Comparison of ENCODE assay signal across 8 cellular contexts in genomic region chr15:52288051-52288942, GRCh38. TPM values are rescaled to one million over a fixed set of nuclear protein-coding genes. Genes with fewer than 3 reads are reported as not detected.
DNase-seq lines count a peak whose midpoint lies in the region; ATAC-seq, FAIRE-seq and TF ChIP-seq lines count a peak whose summit lies in the region.

No MANE protein-coding gene starts in this region.

- H3K9me3 ChIP-seq in astrocyte (ENCODE audit: insufficient read depth, low read depth, low read length) (no peaks in the 10 kb centered on the region), HepG2 (ENCODE audit: low read length) (no peaks in the 10 kb centered on the region), vagina (no peaks in the 10 kb centered on the region)

- intact Hi-C loops in HepG2 (cut with micrococcal nuclease; ENCODE audit: unreplicated experiment) (no loop called here), vagina (cut with DNase I) (no loop called here)

- CTCF ChIA-PET in HepG2 (lab: Yijun Ruan, JAX; ENCODE audit: low intra/inter-chr PET ratio, low total read pairs) = no interaction called here

- WGBS in HepG2 (ENCODE audit: low lambda C conversion rate) = 0% methylated on average over 9 of the region's 13 CpGs

- H2AFZ ChIP-seq in astrocyte (ENCODE audit: low read depth, low read length) (peak overlapping the region; percentile 31), HepG2 (ENCODE audit: low read length) (no peak overlapping the region)

- H3K27me3 ChIP-seq in astrocyte (ENCODE audit: insufficient read depth, low read length) (peaks cover 2% of the 10 kb centered on the region), HepG2 (ENCODE audit: control insufficient read depth in 1 of 2, insufficient read depth in 2 of 2, low read length in 2 of 2) (no peaks in the 10 kb centered on the region), vagina (no peaks in the 10 kb centered on the region)

- no peaks in the 10 kb centered on the region for H3K36me3 Mint-ChIP-seq in astrocyte (ENCODE audit: low read depth, unreplicated experiment)
- no peaks in the 10 kb centered on the region for H3K36me3 Mint-ChIP-seq in natural killer cell treated with Interleukin-12 subunit alpha and Interleukin-12 subunit beta and Interleukin-15 and Interleukin-18, amount 100 ng/mL, for 72 hours

- peak; percentile 46 for TF ChIP-seq RAD21 in HepG2 (CRISPR knock-in tag; IDR thresholded peaks at IDR 0.05)

- ATAC-seq in HepG2 = peak; percentile 97
- no peak for ATAC-seq in natural killer cell treated with Interleukin-12 subunit alpha and Interleukin-12 subunit beta and Interleukin-15 and Interleukin-18, amount 100 ng/mL, for 72 hours

- POLR2A ChIA-PET in HepG2 (lab: Yijun Ruan, JAX) = interaction anchor here (0.7 to 1.7 kb wide), 14 partner anchors 11 to 1165 kb away, joined by 3 to 7 read pairs (median 3); partner anchors contain the start of gene ARPP19

- H3K4me3 ChIP-seq in astrocyte (ENCODE audit: insufficient read depth, low read depth, low read length) (no peak overlapping the region), HepG2 (replicated peaks in 1 of 3; ENCODE audit: insufficient read depth in 1 of 3, low read depth in 2 of 3, low read length in 3 of 3) (peak overlapping the region; percentile 40 to 62 (median 46)), vagina (no peak overlapping the region)

- no peak overlapping the region for H3K27ac Mint-ChIP-seq in astrocyte (ENCODE audit: unreplicated experiment)
- no peak overlapping the region for H3K27ac Mint-ChIP-seq in natural killer cell treated with Interleukin-12 subunit alpha and Interleukin-12 subunit beta and Interleukin-15 and Interleukin-18, amount 100 ng/mL, for 72 hours

- TF ChIP-seq POLR2A in HepG2 (IDR thresholded peaks at IDR 0.05; ENCODE audit: insufficient read depth in 1 of 2, low read depth in 2 of 2, low read length in 2 of 2) (peak; percentile 78 to 92), vagina (IDR thresholded peaks at IDR 0.05) (no peak)

- H3K4me1 Mint-ChIP-seq in astrocyte (ENCODE audit: low read depth, unreplicated experiment) = peaks cover 18% of the 10 kb centered on the region
- no peaks in the 10 kb centered on the region for H3K4me1 Mint-ChIP-seq in natural killer cell treated with Interleukin-12 subunit alpha and Interleukin-12 subunit beta and Interleukin-15 and Interleukin-18, amount 100 ng/mL, for 72 hours (ENCODE audit: low read depth in 2 of 2)

- no peak for TF ChIP-seq CTCF in astrocyte (IDR thresholded peaks at IDR 0.05; ENCODE audit: insufficient read depth, low read depth, low read length)
- TF ChIP-seq CTCF in HepG2 (CRISPR knock-in tag; IDR thresholded peaks at IDR 0.05) = no peak
- TF ChIP-seq CTCF in vagina (IDR thresholded peaks at IDR 0.05) = no peak

- TF ChIP-seq EP300 in HepG2 (IDR thresholded peaks at IDR 0.05; ENCODE audit: low read depth in 2 of 2, low read length in 2 of 2) (peak; percentile 35 to 89; a peak in 3 of 4 replicates), HepG2 (CRISPR knock-in tag; IDR thresholded peaks at IDR 0.05; ENCODE audit: borderline replicate concordance) (peak; percentile 84; the same call in 1 of the 2 replicates)

- no peak overlapping the region for H3K27ac ChIP-seq in astrocyte (ENCODE audit: low read depth, low read length)
- H3K27ac ChIP-seq in HepG2 (ENCODE audit: extremely low read length, insufficient read depth, low read length) = peak overlapping the region; percentile 92
- peak overlapping the region; percentile 56 for H3K27ac ChIP-seq in vagina

- no peak overlapping the region for H3K9ac ChIP-seq in astrocyte (ENCODE audit: low read length)
- H3K9ac ChIP-seq in HepG2 (ENCODE audit: insufficient read depth, low read depth, low read length) = peak overlapping the region; percentile 71

- peak; percentile 45 for DNase-seq in NCI-H748 (lab: John Stamatoyannopoulos, UW; ENCODE audit: unreplicated experiment)
- DNase-seq in NCI-H748 treated with DMSO at 0.1 percent for 48 hours (lab: John Stamatoyannopoulos, UW) = no peak
- peak; percentile 15 for DNase-seq in astrocyte (ENCODE audit: low read depth)
- DNase-seq in HepG2 (ENCODE audit: low spot score) = peak; percentile 99
- DNase-seq in vagina (ENCODE audit: extremely low spot score in 2 of 2) = peak in 1 of 2 donors; percentile 49
- DNase-seq in superior temporal gyrus (ENCODE audit: extremely low spot score) = no peak
- no peak for DNase-seq in natural killer cell treated with Interleukin-12 subunit alpha and Interleukin-12 subunit beta and Interleukin-15 and Interleukin-18, amount 100 ng/mL, for 72 hours (ENCODE audit: low spot score)
- no peak for DNase-seq in COLO829 (ENCODE audit: low spot score)

- H3K4me1 ChIP-seq in astrocyte (ENCODE audit: insufficient read depth, low read length) (no peaks in the 10 kb centered on the region), HepG2 (ENCODE audit: insufficient read depth, low read length) (peaks cover 62% of the 10 kb centered on the region), vagina (peaks cover 6% of the 10 kb centered on the region)

- no peaks in the 10 kb centered on the region for H3K36me3 ChIP-seq in astrocyte (ENCODE audit: insufficient read depth, low read length)
- peaks cover 0 to 8% of the 10 kb centered on the region in 2 experiments; a peak in 1 of 5 replicates for H3K36me3 ChIP-seq in HepG2 (replicated peaks in 1 of 2; ENCODE audit: control insufficient read depth in 1 of 2, insufficient read depth in 2 of 2, low read length in 2 of 2)
- H3K36me3 ChIP-seq in vagina = no peaks in the 10 kb centered on the region

- no peak for FAIRE-seq in astrocyte (lab: Jason Lieb, UNC)
- peak; percentile 100 for FAIRE-seq in HepG2 (lab: Jason Lieb, UNC)

- H3K4me2 ChIP-seq in astrocyte (ENCODE audit: low read length) (no peak overlapping the region), HepG2 (ENCODE audit: low read depth, low read length) (peak overlapping the region; percentile 79)

- in situ Hi-C loops in HepG2 (cut with HindIII; ENCODE audit: extremely low pct_ligation_motif_present, low pct_unique_long_range_greater_than_20kb) = no loop called here

- no peak overlapping the region for H3K4me3 Mint-ChIP-seq in astrocyte (ENCODE audit: unreplicated experiment)
- H3K4me3 Mint-ChIP-seq in natural killer cell treated with Interleukin-12 subunit alpha and Interleukin-12 subunit beta and Interleukin-15 and Interleukin-18, amount 100 ng/mL, for 72 hours = no peak overlapping the region

- H3K9me3 Mint-ChIP-seq in astrocyte (ENCODE audit: unreplicated experiment) = no peaks in the 10 kb centered on the region
- H3K9me3 Mint-ChIP-seq in natural killer cell treated with Interleukin-12 subunit alpha and Interleukin-12 subunit beta and Interleukin-15 and Interleukin-18, amount 100 ng/mL, for 72 hours = no peaks in the 10 kb centered on the region

- H4K20me1 ChIP-seq in astrocyte (ENCODE audit: insufficient read depth, low read length) = no peaks in the 10 kb centered on the region
- H4K20me1 ChIP-seq in HepG2 (ENCODE audit: insufficient read depth, low read length) = no peaks in the 10 kb centered on the region

- BruUV-seq in HepG2 (replicated peaks; lab: Mats Ljungman, UMichigan) = TSS peak; percentile 64

- H3K79me2 ChIP-seq in astrocyte (ENCODE audit: insufficient read depth, low read length) = no peaks in the 10 kb centered on the region
- H3K79me2 ChIP-seq in HepG2 (ENCODE audit: insufficient read depth, low read length) = peaks cover 33% of the 10 kb centered on the region

- H3K27me3 Mint-ChIP-seq in astrocyte (ENCODE audit: low read depth, unreplicated experiment) = peaks cover 2% of the 10 kb centered on the region
- peaks cover 7 to 13% of the 10 kb centered on the region in 2 donors for H3K27me3 Mint-ChIP-seq in natural killer cell treated with Interleukin-12 subunit alpha and Interleukin-12 subunit beta and Interleukin-15 and Interleukin-18, amount 100 ng/mL, for 72 hours

TF ChIP-seq in HepG2, 621 proteins besides CTCF, POLR2A, EP300 and RAD21 (continues in another document):
- TF ChIP-seq TBX3 (IDR thresholded peaks at IDR 0.05; ENCODE audit: borderline replicate concordance) (no peak; the same call in 1 of the 2 replicates), ZNF777 (CRISPR knock-in tag; IDR thresholded peaks at IDR 0.05) (no peak; the same call in 1 of the 2 replicates), TSC22D2 (CRISPR knock-in tag; IDR thresholded peaks at IDR 0.05; ENCODE audit: borderline replicate concordance) (peak; percentile 75; the same call in 1 of the 2 replicates), FLYWCH1 (CRISPR knock-in tag; IDR thresholded peaks at IDR 0.05) (no peak), ZNF746 (CRISPR knock-in tag; IDR thresholded peaks at IDR 0.05) (peak; percentile 73; the same call in 1 of the 2 replicates), ZNF124 (CRISPR knock-in tag; IDR thresholded peaks at IDR 0.05) (no peak; the same call in 1 of the 2 replicates), ZNF460 (CRISPR knock-in tag; IDR thresholded peaks at IDR 0.05; ENCODE audit: borderline replicate concordance) (no peak; the same call in 1 of the 2 replicates), FOXA3 (CRISPR knock-in tag; IDR thresholded peaks at IDR 0.05) (peak; percentile 99)

RNA-seq across cellular contexts. Expression of gene MYO5C, which starts 7.3 kb away (rescaled TPM):
- total RNA-seq in astrocyte = 2.7 and 4.5 TPM in 2 replicates
- total RNA-seq in HepG2 (2016; rRNA removed; fragmentation: Illumina TruSeq; extraction: Trizol) = 23.7 and 37.3 TPM in 2 replicates
- total RNA-seq in HepG2 (2016; cell fraction: cytosol; rRNA removed; fragmentation: Illumina TruSeq; extraction: Trizol; ENCODE audit: low read depth) = 7.8 and 10.0 TPM in 2 replicates
- 22.8 and 32.5 TPM in 2 replicates for total RNA-seq in HepG2 (2016; cell fraction: insoluble cytoplasmic fraction; rRNA removed; fragmentation: Illumina TruSeq; extraction: Trizol)
- 18.9 and 21.8 TPM in 2 replicates for total RNA-seq in HepG2 (2016; cell fraction: membrane; rRNA removed; fragmentation: Illumina TruSeq; extraction: Trizol)
- total RNA-seq in HepG2 (2016; cell fraction: nucleus; rRNA removed; fragmentation: Illumina TruSeq; extraction: Trizol) = 39.3 and 39.5 TPM in 2 replicates
- 13.7 and 15.7 TPM in 2 replicates for polyA plus RNA-seq in HepG2 (2011; rRNA removed)
- 7.3 and 7.9 TPM in 2 replicates for polyA plus RNA-seq in HepG2 (2011; cell fraction: cytosol; rRNA removed)
- polyA plus RNA-seq in HepG2 (2011; cell fraction: nucleus; rRNA removed) = 17.4 and 19.9 TPM in 2 replicates
- polyA plus RNA-seq in HepG2 (2012) = 7.0 and 10.2 TPM in 2 replicates
- 1.7 and 1.8 TPM in 2 replicates for polyA plus RNA-seq in HepG2 (2016; cell fraction: cytosol; fragmentation: Illumina TruSeq; extraction: Trizol; ENCODE audit: low read depth)
- 23.1 and 25.5 TPM in 2 replicates for polyA plus RNA-seq in HepG2 (2016; cell fraction: insoluble cytoplasmic fraction; fragmentation: Illumina TruSeq; extraction: Trizol; ENCODE audit: low read depth)
- polyA plus RNA-seq in HepG2 (2016; cell fraction: membrane; fragmentation: Illumina TruSeq; extraction: Trizol; ENCODE audit: low read depth) = 4.2 TPM in 2 replicates
- polyA plus RNA-seq in HepG2 (2016; cell fraction: nucleus; fragmentation: Illumina TruSeq; extraction: Trizol; ENCODE audit: insufficient read depth, low read depth) = 35.8 and 37.1 TPM in 2 replicates
- 23.1 and 52.1 TPM in 2 replicates for polyA minus RNA-seq in HepG2 (2011; rRNA and poly(A)+ RNA removed; ENCODE audit: low replicate concordance)
- polyA minus RNA-seq in HepG2 (2011; cell fraction: cytosol; rRNA and poly(A)+ RNA removed) = 10.5 and 13.8 TPM in 2 replicates
- 52.0 and 54.7 TPM in 2 replicates for polyA minus RNA-seq in HepG2 (2011; cell fraction: nucleus; rRNA and poly(A)+ RNA removed)
- total RNA-seq in vagina = 10.3 TPM
- under 1 TPM; 0.42 to 0.45 TPM for total RNA-seq in natural killer cell treated with Interleukin-12 subunit alpha and Interleukin-12 subunit beta and Interleukin-15 and Interleukin-18, amount 100 ng/mL, for 72 hours

Comparison
In these comparisons a context has a peak if more than half of its experiments do, and no peak if none do; other contexts are left out.
1. DNase-seq: peak in NCI-H748 (single experiment), astrocyte (single experiment) and HepG2 (single experiment); none in NCI-H748 treated with DMSO at 0.1 percent for 48 hours (single experiment), superior temporal gyrus (single experiment), natural killer cell treated with Interleukin-12 subunit alpha and Interleukin-12 subunit beta and Interleukin-15 and Interleukin-18, amount 100 ng/mL, for 72 hours (single experiment) and COLO829 (single experiment).
2. H3K4me3 ChIP-seq: peak in HepG2 (3 of 3); none in astrocyte (single experiment) and vagina (0 of 2).
3. POLR2A ChIP-seq: peak in HepG2 (2 of 2); none in vagina (0 of 2).